ENCODE assay signal across 9 cellular contexts in genomic region chr16:89167425-89167941, GRCh38. TPM values are rescaled to one million over a fixed set of nuclear protein-coding genes. Genes with fewer than 3 reads are reported as not detected.
DNase-seq lines count a peak whose midpoint lies in the region; ATAC-seq and TF ChIP-seq lines count a peak whose summit lies in the region.
"Had no signal": no experiment of that assay in that cellular context is flagged by ENCODE, and none has a peak within 500 bp of the region (broad histone marks: within the 10 kb centered on the region; RNA-seq: fewer than 3 reads in every experiment).

No MANE protein-coding gene starts in this region.

- peaks cover 13% of the 10 kb centered on the region; the same call in 1 of the 2 replicates for H3F3A ChIP-seq in PC-9 (ENCODE audit: insufficient read depth, low read depth)

- H3K27me3 ChIP-seq in PC-9 (ENCODE audit: insufficient read depth, low read depth) (peaks cover 5% of the 10 kb centered on the region; the same call in 1 of the 2 replicates), fibroblast of lung (ENCODE audit: control insufficient read depth, insufficient read depth, low read length) (no peaks in the 10 kb centered on the region)

- peak overlapping the region; percentile 37 for H3K9ac ChIP-seq in fibroblast of lung (ENCODE audit: insufficient read depth, low read length)

- H3K9me3 Mint-ChIP-seq in nephron: no peaks in the 10 kb centered on the region

- peaks cover 11% of the 10 kb centered on the region for H3K4me1 Mint-ChIP-seq in nephron

- H3K4me3 ChIP-seq in PC-9 (no peak overlapping the region), fibroblast of lung (replicated peaks in 1 of 4; ENCODE audit: control extremely low read depth in 1 of 4, insufficient read depth in 1 of 4, low read depth in 3 of 4, low read length in 4 of 4) (no peak overlapping the region)

- H3K27ac ChIP-seq in PC-9 (no peak overlapping the region), fibroblast of lung (ENCODE audit: insufficient read depth, low read length) (no peak overlapping the region)

- H3K9me3 ChIP-seq in PC-9 (ENCODE audit: insufficient read depth, low read depth): no peaks in the 10 kb centered on the region
- no peaks in the 10 kb centered on the region for H3K9me3 ChIP-seq in fibroblast of lung (ENCODE audit: control insufficient read depth, insufficient read depth, low read depth, low read length)

- BruUV-seq in PC-9 (replicated peaks; lab: Mats Ljungman, UMichigan): no TSS peak

- POLR2A ChIA-PET in PC-9 (lab: Charles Lee; ENCODE audit: unreplicated experiment): interaction anchor here (0.7 kb wide), 1 partner anchor 349 kb away, joined by 3 read pairs; no protein-coding TSS in a partner anchor

- H3K27ac Mint-ChIP-seq in nephron: no peak overlapping the region

- H3K9me2 ChIP-seq in PC-9 (ENCODE audit: insufficient read depth): no peaks in the 10 kb centered on the region

- ATAC-seq in GM18858 (IDR thresholded peaks at IDR 0.05; ENCODE audit: unreplicated experiment): no peak

- peak overlapping the region; percentile 46 for H3K4me2 ChIP-seq in PC-9
- H3K4me2 ChIP-seq in fibroblast of lung (ENCODE audit: extremely low read depth, insufficient read depth, low read length): peak overlapping the region; percentile 32

- no peaks in the 10 kb centered on the region for H3K79me2 ChIP-seq in PC-9 (ENCODE audit: low read depth)
- H3K79me2 ChIP-seq in fibroblast of lung (ENCODE audit: control insufficient read depth, insufficient read depth, low read length): no peaks in the 10 kb centered on the region

- TF ChIP-seq CTCF in PC-9 (conservative IDR thresholded peaks at IDR 0.05): peak; percentile 87
- peak; percentile 74 to 84 for TF ChIP-seq CTCF in fibroblast of lung (conservative IDR thresholded peaks at IDR 0.05 in 1 of 2, IDR thresholded peaks at IDR 0.05 in 1 of 2; ENCODE audit: low read depth in 1 of 2, low read length in 2 of 2)
- peak; percentile 83 to 89 (median 88) for TF ChIP-seq CTCF in nephron (IDR thresholded peaks at IDR 0.05; ENCODE audit: unreplicated experiment in 3 of 3)

- intact Hi-C loops in PC-9 (cut with micrococcal nuclease; ENCODE audit: unreplicated experiment): loop anchor here (5.0 kb wide), 2 partner anchors 225 to 430 kb away; no protein-coding TSS in a partner anchor

- H3K4me1 ChIP-seq in PC-9 (replicated peaks; ENCODE audit: insufficient read depth) (peaks cover 11% of the 10 kb centered on the region), fibroblast of lung (ENCODE audit: control insufficient read depth, extremely low read depth, insufficient read depth, low read length) (peaks cover 7% of the 10 kb centered on the region)

- CTCF ChIA-PET in PC-9 (lab: Charles Lee): interaction anchor here (0.8 to 1.7 kb wide), 5 partner anchors 225 to 430 kb away, joined by 3 to 7 read pairs (median 3); no protein-coding TSS in a partner anchor

- no peaks in the 10 kb centered on the region for H3K36me3 Mint-ChIP-seq in nephron (ENCODE audit: low read depth)

- no peaks in the 10 kb centered on the region for H3K36me3 ChIP-seq in PC-9 (ENCODE audit: low read depth)
- no peaks in the 10 kb centered on the region for H3K36me3 ChIP-seq in fibroblast of lung (ENCODE audit: control insufficient read depth, insufficient read depth, low read length)

- DNase-seq in CMK (ENCODE audit: low read depth) (peak; percentile 89), HT1080 (ENCODE audit: low read depth) (peak; percentile 80), PC-9 (peak; percentile 63 to 94), fibroblast of lung (ENCODE audit: low read depth in 2 of 2) (peak; percentile 55 to 78)
- DNase-seq in activated T-cell treated with anti-CD3 and anti-CD28 coated beads, Interleukin-2, amount 50 U/mL, for 1 hour: peak; percentile 89
- peak; percentile 57 to 89 (median 80) for DNase-seq in stimulated activated naive CD4-positive, alpha-beta T cell (lab: John Stamatoyannopoulos, UW)

- H4K20me1 ChIP-seq in PC-9 (ENCODE audit: insufficient read depth) (no peaks in the 10 kb centered on the region; the same call in 1 of the 2 replicates), fibroblast of lung (ENCODE audit: control insufficient read depth, extremely low read depth, insufficient read depth, low read length) (no peaks in the 10 kb centered on the region)

- H2AFZ ChIP-seq in PC-9 (no peak overlapping the region), fibroblast of lung (ENCODE audit: low read length) (peak overlapping the region; percentile 44)

- no peak overlapping the region for H3K4me3 Mint-ChIP-seq in nephron

- peaks cover 16% of the 10 kb centered on the region for H3K27me3 Mint-ChIP-seq in nephron (ENCODE audit: low read depth)

RNA-seq across cellular contexts. Expression of gene CDH15, which starts 4.1 kb away (rescaled TPM):
- total RNA-seq in HT1080 (2014; rRNA removed; shearing (Covaris generic)): not detected in 2 replicates
- polyA plus RNA-seq in HT1080 (2015; cell fraction: cytosol; rRNA removed): not detected in 2 replicates
- 0.11 and 0.15 TPM in 2 replicates for polyA plus RNA-seq in HT1080 (2015; cell fraction: nucleus; rRNA removed)
- total RNA-seq in PC-9 (2021) (not detected in 2 replicates), fibroblast of lung (0.26 and 0.99 TPM in 2 replicates)
- polyA plus RNA-seq in fibroblast of lung: 0.10 and 0.14 TPM in 2 replicates
- polyA plus RNA-seq in fibroblast of lung (2012): 0.23 and 0.24 TPM in 2 replicates
- polyA minus RNA-seq in fibroblast of lung (ENCODE audit: low replicate concordance): 0.08 and 0.11 TPM in 2 replicates
- total RNA-seq: T-helper 1 cell treated with Interleukin-12 subunit alpha and Interleukin-12 subunit beta and Interleukin-4 antibody, amounts not matched to agents 30 ng/mL and 1 ng/mL, for 36 hours had no signal

RNA-seq across cellular contexts. Expression of gene SLC22A31, which starts 32.9 kb away (rescaled TPM):
- total RNA-seq in HT1080 (2014; rRNA removed; shearing (Covaris generic)): not detected in 2 replicates
- not detected in 2 replicates for polyA plus RNA-seq in HT1080 (2015; cell fraction: cytosol; rRNA removed)
- polyA plus RNA-seq in HT1080 (2015; cell fraction: nucleus; rRNA removed): 0.06 TPM in 1 of 2 replicates, not detected in the other
- 2.5 and 5.4 TPM in 2 replicates for total RNA-seq in PC-9 (2021)
- total RNA-seq in fibroblast of lung: 0.17 and 0.26 TPM in 2 replicates
- 0.24 TPM in 1 of 2 replicates, not detected in the other for polyA plus RNA-seq in fibroblast of lung
- 0.10 and 0.28 TPM in 2 replicates for polyA plus RNA-seq in fibroblast of lung (2012)
- polyA minus RNA-seq in fibroblast of lung (ENCODE audit: low replicate concordance): not detected in 2 replicates

RNA-seq across cellular contexts. Expression of gene ZNF778, which starts 50.0 kb away (rescaled TPM):
- 8.7 and 23.8 TPM in 2 replicates for total RNA-seq in HT1080 (2014; rRNA removed; shearing (Covaris generic))
- polyA plus RNA-seq in HT1080 (2015; cell fraction: cytosol; rRNA removed): 4.7 and 5.4 TPM in 2 replicates
- 8.4 and 9.4 TPM in 2 replicates for polyA plus RNA-seq in HT1080 (2015; cell fraction: nucleus; rRNA removed)
- total RNA-seq in PC-9 (2021): 9.5 and 15.7 TPM in 2 replicates
- 7.4 and 9.4 TPM in 2 replicates for total RNA-seq in fibroblast of lung
- 4.3 and 4.9 TPM in 2 replicates for polyA plus RNA-seq in fibroblast of lung
- 3.2 and 3.6 TPM in 2 replicates for polyA plus RNA-seq in fibroblast of lung (2012)
- 8.4 and 9.2 TPM in 2 replicates for polyA minus RNA-seq in fibroblast of lung (ENCODE audit: low replicate concordance)
